ENCODE assay signal across 8 cellular contexts in genomic region chr10:46285300-46285699, GRCh38. TPM values are rescaled to one million over a fixed set of nuclear protein-coding genes. Genes with fewer than 3 reads are reported as not detected.
DNase-seq lines count a peak whose midpoint lies in the region; ATAC-seq lines count a peak whose summit lies in the region.

No MANE protein-coding gene starts in this region.

- H3K9me3 ChIP-seq in KOPT-K1 (ENCODE audit: insufficient read depth, low read length, poor library complexity, severe bottlenecking) (no peaks in the 10 kb centered on the region), duodenal mucosa (ENCODE audit: control insufficient read depth in 1 of 2, low read length in 2 of 2) (no peaks in the 10 kb centered on the region), trophoblast cell (ENCODE audit: insufficient read depth, low read depth, low read length) (no peaks in the 10 kb centered on the region)

- H3K9ac ChIP-seq in duodenal mucosa (ENCODE audit: low read depth in 1 of 2, low read length in 2 of 2) (peak overlapping the region in 1 of 2 donors; percentile 73), trophoblast cell (ENCODE audit: low read length) (no peak overlapping the region)

- H2AFZ ChIP-seq in trophoblast cell (ENCODE audit: insufficient read depth, low read length, poor library complexity): no peak overlapping the region

- H2BK5ac ChIP-seq in trophoblast cell (ENCODE audit: low read depth, low read length, poor library complexity): no peak overlapping the region

- H4K8ac ChIP-seq in trophoblast cell (ENCODE audit: low read depth, low read length): no peak overlapping the region

- H3K79me2 ChIP-seq in trophoblast cell (ENCODE audit: control insufficient read depth, insufficient read depth, low read length, poor library complexity): peaks cover 4% of the 10 kb centered on the region

- no peak overlapping the region for H2AK5ac ChIP-seq in trophoblast cell (ENCODE audit: low read length)

- H3K4me1 ChIP-seq in duodenal mucosa (ENCODE audit: control insufficient read depth in 1 of 2, insufficient read depth in 2 of 2, low read length in 2 of 2) (peaks cover 16 to 18% of the 10 kb centered on the region in 2 donors), trophoblast cell (ENCODE audit: control insufficient read depth in 1 of 2, insufficient read depth in 2 of 2, low read length in 2 of 2) (peaks cover 23 to 30% of the 10 kb centered on the region in 2 experiments)

- DNase-seq in DMS114 treated with DMSO at 0.1 percent for 48 hours (lab: John Stamatoyannopoulos, UW; ENCODE audit: unreplicated experiment): peak; percentile 20
- no peak for DNase-seq in trophoblast cell
- DNase-seq in NAMALWA (ENCODE audit: low spot score): no peak
- DNase-seq in G401 (ENCODE audit: low spot score): no peak
- no peak for DNase-seq in GM03348 (ENCODE audit: low spot score)

- H3K18ac ChIP-seq in trophoblast cell (ENCODE audit: low read length): no peak overlapping the region

- no peak for ATAC-seq in HG02763 (IDR thresholded peaks at IDR 0.05; ENCODE audit: unreplicated experiment)

- no peak overlapping the region for H4K91ac ChIP-seq in trophoblast cell (ENCODE audit: low read depth, low read length)

- H3K79me1 ChIP-seq in trophoblast cell (ENCODE audit: low read length): peaks cover 17% of the 10 kb centered on the region

- no CpG with 5 or more reads among the region's 3 CpGs for WGBS in trophoblast cell (ENCODE audit: extremely low coverage, insufficient coverage, insufficient read length)

- H4K12ac ChIP-seq in trophoblast cell (ENCODE audit: low read depth, low read length): no peak overlapping the region

- H3K27ac ChIP-seq in KOPT-K1 (ENCODE audit: low read depth, low read length, poor library complexity, severe bottlenecking): peak overlapping the region; percentile 81
- no peak overlapping the region for H3K27ac ChIP-seq in duodenal mucosa (ENCODE audit: low read depth, low read length)
- H3K27ac ChIP-seq in trophoblast cell (ENCODE audit: low read depth, low read length): no peak overlapping the region

- no peak overlapping the region for H3K14ac ChIP-seq in trophoblast cell (ENCODE audit: low read length)

- H3K23ac ChIP-seq in trophoblast cell (ENCODE audit: low read length): no peak overlapping the region

- peak overlapping the region; percentile 54 to 71 for H3K4me3 ChIP-seq in duodenal mucosa (ENCODE audit: low read depth in 1 of 2, low read length in 2 of 2)
- H3K4me3 ChIP-seq in trophoblast cell (ENCODE audit: low read depth, low read length): no peak overlapping the region

- H3K36me3 ChIP-seq in KOPT-K1 (ENCODE audit: insufficient read depth, low read length): no peaks in the 10 kb centered on the region
- H3K36me3 ChIP-seq in duodenal mucosa (ENCODE audit: control insufficient read depth in 1 of 2, insufficient read depth in 2 of 2, low read length in 2 of 2): no peaks in the 10 kb centered on the region
- H3K36me3 ChIP-seq in trophoblast cell (ENCODE audit: control insufficient read depth in 1 of 2, insufficient read depth in 2 of 2, low read length in 2 of 2): no peaks in the 10 kb centered on the region

- peak overlapping the region; percentile 76 for H3K4me2 ChIP-seq in trophoblast cell (ENCODE audit: low read length)

- no peak overlapping the region for H2BK12ac ChIP-seq in trophoblast cell (ENCODE audit: low read length)

- peaks cover 6 to 11% of the 10 kb centered on the region in 2 donors for H3K27me3 ChIP-seq in duodenal mucosa (ENCODE audit: control insufficient read depth in 1 of 2, insufficient read depth in 2 of 2, low read length in 2 of 2)
- H3K27me3 ChIP-seq in trophoblast cell (ENCODE audit: insufficient read depth, low read length): peaks cover 6% of the 10 kb centered on the region

- no peak overlapping the region for H3K4ac ChIP-seq in trophoblast cell (ENCODE audit: low read depth, low read length)

- H2BK120ac ChIP-seq in trophoblast cell (ENCODE audit: insufficient read depth, low read length, poor library complexity): no peak overlapping the region

- in situ Hi-C loops in G401 (cut with HindIII; ENCODE audit: low sequenced_read_pairs): no loop called here

RNA-seq across cellular contexts. Expression of gene ANTXRL, which starts 1.5 kb away (rescaled TPM):
- 0.03 and 0.12 TPM in 2 replicates for polyA plus RNA-seq in trophoblast cell (2013)
- not detected in 2 replicates for total RNA-seq in G401 (2014; rRNA removed; shearing (Covaris generic))
